In the genomic region with DNA sequence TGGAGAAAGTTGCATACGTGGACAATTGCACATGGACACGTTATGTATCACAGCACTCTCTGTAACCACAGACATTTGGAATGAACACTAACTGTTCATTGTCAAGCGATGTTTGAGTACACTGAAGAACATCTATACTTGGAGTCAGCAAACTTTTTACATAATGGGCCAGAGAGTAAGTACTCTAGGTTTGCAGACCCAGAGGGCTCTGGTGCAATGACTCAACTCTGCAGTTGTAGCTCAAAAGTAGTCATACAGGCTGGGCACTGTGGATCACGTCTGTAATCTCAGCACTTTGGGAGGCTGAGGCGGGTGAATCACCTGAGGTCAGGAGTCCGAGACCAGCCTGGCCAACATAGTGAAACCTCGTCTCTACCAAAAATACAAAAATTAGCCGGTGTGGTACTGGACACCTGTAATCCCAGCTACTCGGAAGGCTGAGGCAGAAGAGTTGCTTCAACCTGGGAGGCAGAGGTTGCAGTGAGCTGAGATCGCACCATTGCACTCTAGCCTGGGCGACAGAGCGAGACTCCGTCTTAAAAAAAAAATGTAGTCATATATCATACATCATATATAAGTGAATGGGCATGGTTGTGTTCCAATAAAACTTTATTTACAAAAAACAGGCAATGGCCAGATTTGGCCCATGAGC, we compare ENCODE assay signal across 1 cellular context.
A peak's percentile ranks its signal among the peaks of the same experiment; 100 is the strongest.
TF ChIP-seq lines count a peak whose summit lies in the region.
"Not testable (repeated sequence)": the region's sequence is repeated elsewhere in the genome, so short reads cannot be mapped to it uniquely, and the experiment has no call there.

No MANE protein-coding gene starts in this region.

TF ChIP-seq in HepG2, 621 proteins besides CTCF, POLR2A, EP300 and RAD21 (continued from another document and continues in another):
- TF ChIP-seq HMG20B (CRISPR knock-in tag; conservative IDR thresholded peaks at IDR 0.05): 0 out of 2 replicates have a peak, but pooled peaks have one; percentile 47
- TF ChIP-seq, protein P1, sequence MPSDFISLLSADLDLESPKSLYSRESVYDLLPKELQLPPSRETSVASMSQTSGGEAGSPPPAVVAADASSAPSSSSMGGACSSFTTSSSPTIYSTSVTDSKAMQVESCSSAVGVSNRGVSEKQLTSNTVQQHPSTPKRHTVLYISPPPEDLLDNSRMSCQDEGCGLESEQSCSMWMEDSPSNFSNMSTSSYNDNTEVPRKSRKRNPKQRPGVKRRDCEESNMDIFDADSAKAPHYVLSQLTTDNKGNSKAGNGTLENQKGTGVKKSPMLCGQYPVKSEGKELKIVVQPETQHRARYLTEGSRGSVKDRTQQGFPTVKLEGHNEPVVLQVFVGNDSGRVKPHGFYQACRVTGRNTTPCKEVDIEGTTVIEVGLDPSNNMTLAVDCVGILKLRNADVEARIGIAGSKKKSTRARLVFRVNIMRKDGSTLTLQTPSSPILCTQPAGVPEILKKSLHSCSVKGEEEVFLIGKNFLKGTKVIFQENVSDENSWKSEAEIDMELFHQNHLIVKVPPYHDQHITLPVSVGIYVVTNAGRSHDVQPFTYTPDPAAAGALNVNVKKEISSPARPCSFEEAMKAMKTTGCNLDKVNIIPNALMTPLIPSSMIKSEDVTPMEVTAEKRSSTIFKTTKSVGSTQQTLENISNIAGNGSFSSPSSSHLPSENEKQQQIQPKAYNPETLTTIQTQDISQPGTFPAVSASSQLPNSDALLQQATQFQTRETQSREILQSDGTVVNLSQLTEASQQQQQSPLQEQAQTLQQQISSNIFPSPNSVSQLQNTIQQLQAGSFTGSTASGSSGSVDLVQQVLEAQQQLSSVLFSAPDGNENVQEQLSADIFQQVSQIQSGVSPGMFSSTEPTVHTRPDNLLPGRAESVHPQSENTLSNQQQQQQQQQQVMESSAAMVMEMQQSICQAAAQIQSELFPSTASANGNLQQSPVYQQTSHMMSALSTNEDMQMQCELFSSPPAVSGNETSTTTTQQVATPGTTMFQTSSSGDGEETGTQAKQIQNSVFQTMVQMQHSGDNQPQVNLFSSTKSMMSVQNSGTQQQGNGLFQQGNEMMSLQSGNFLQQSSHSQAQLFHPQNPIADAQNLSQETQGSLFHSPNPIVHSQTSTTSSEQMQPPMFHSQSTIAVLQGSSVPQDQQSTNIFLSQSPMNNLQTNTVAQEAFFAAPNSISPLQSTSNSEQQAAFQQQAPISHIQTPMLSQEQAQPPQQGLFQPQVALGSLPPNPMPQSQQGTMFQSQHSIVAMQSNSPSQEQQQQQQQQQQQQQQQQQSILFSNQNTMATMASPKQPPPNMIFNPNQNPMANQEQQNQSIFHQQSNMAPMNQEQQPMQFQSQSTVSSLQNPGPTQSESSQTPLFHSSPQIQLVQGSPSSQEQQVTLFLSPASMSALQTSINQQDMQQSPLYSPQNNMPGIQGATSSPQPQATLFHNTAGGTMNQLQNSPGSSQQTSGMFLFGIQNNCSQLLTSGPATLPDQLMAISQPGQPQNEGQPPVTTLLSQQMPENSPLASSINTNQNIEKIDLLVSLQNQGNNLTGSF (CRISPR knock-in tag; IDR thresholded peaks at IDR 0.05): 0 out of 2 replicates have a peak, but pooled peaks have one; percentile 29
- TF ChIP-seq, protein P2, sequence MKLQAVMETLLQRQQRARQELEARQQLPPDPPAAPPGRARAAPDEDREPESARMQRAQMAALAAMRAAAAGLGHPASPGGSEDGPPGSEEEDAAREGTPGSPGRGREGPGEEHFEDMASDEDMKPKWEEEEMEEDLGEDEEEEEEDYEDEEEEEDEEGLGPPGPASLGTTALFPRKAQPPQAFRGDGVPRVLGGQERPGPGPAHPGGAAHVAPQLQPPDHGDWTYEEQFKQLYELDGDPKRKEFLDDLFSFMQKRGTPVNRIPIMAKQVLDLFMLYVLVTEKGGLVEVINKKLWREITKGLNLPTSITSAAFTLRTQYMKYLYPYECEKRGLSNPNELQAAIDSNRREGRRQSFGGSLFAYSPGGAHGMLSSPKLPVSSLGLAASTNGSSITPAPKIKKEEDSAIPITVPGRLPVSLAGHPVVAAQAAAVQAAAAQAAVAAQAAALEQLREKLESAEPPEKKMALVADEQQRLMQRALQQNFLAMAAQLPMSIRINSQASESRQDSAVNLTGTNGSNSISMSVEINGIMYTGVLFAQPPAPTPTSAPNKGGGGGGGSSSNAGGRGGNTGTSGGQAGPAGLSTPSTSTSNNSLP (IDR thresholded peaks at IDR 0.05; ENCODE audit: low read depth, low read length): 0 out of 2 replicates have a peak, but pooled peaks have one; percentile 17
- peak; percentile 68 for TF ChIP-seq SAP130 (CRISPR knock-in tag; IDR thresholded peaks at IDR 0.05; ENCODE audit: low read depth)
- TF ChIP-seq ZNF331 (CRISPR knock-in tag; IDR thresholded peaks at IDR 0.05): peak; percentile 69
- TF ChIP-seq, protein P3, sequence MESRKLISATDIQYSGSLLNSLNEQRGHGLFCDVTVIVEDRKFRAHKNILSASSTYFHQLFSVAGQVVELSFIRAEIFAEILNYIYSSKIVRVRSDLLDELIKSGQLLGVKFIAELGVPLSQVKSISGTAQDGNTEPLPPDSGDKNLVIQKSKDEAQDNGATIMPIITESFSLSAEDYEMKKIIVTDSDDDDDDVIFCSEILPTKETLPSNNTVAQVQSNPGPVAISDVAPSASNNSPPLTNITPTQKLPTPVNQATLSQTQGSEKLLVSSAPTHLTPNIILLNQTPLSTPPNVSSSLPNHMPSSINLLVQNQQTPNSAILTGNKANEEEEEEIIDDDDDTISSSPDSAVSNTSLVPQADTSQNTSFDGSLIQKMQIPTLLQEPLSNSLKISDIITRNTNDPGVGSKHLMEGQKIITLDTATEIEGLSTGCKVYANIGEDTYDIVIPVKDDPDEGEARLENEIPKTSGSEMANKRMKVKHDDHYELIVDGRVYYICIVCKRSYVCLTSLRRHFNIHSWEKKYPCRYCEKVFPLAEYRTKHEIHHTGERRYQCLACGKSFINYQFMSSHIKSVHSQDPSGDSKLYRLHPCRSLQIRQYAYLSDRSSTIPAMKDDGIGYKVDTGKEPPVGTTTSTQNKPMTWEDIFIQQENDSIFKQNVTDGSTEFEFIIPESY (CRISPR knock-in tag; IDR thresholded peaks at IDR 0.05): peak; percentile 51; the same call in 1 of the 2 replicates
- not testable (repeated sequence) for TF ChIP-seq FOXA1, SOX13 (IDR thresholded peaks at IDR 0.05)
- peak; percentile 30; the same call in 1 of the 2 replicates for TF ChIP-seq FOXA1 (CRISPR knock-in tag; IDR thresholded peaks at IDR 0.05)
- TF ChIP-seq ARID2 (CRISPR knock-in tag; IDR thresholded peaks at IDR 0.05; ENCODE audit: borderline replicate concordance): 0 out of 2 replicates have a peak, but pooled peaks have one; percentile 26
- peak; percentile 40; the same call in 1 of the 2 replicates for TF ChIP-seq TBX3 (IDR thresholded peaks at IDR 0.05; ENCODE audit: borderline replicate concordance)
- TF ChIP-seq ERF (CRISPR knock-in tag; IDR thresholded peaks at IDR 0.05): peak; percentile 76
- peak; percentile 63; the same call in 1 of the 2 replicates for TF ChIP-seq RXRB (CRISPR knock-in tag; IDR thresholded peaks at IDR 0.05; ENCODE audit: borderline replicate concordance)
- TF ChIP-seq, protein P4, sequence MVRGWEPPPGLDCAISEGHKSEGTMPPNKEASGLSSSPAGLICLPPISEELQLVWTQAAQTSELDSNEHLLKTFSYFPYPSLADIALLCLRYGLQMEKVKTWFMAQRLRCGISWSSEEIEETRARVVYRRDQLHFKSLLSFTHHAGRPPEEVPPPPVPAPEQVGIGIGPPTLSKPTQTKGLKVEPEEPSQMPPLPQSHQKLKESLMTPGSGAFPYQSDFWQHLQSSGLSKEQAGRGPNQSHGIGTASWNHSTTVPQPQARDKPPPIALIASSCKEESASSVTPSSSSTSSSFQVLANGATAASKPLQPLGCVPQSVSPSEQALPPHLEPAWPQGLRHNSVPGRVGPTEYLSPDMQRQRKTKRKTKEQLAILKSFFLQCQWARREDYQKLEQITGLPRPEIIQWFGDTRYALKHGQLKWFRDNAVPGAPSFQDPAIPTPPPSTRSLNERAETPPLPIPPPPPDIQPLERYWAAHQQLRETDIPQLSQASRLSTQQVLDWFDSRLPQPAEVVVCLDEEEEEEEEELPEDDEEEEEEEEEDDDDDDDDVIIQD (CRISPR knock-in tag; IDR thresholded peaks at IDR 0.05; ENCODE audit: low read depth): peak; percentile 79
- TF ChIP-seq BCL6 (CRISPR knock-in tag; IDR thresholded peaks at IDR 0.05): peak; percentile 88
- TF ChIP-seq MAFK (conservative IDR thresholded peaks at IDR 0.05 in 1 of 2, IDR thresholded peaks at IDR 0.05 in 1 of 2; ENCODE audit: low read length in 2 of 2): peak; percentile 45 to 49
- peak; percentile 91 for TF ChIP-seq ZNF205 (CRISPR knock-in tag; IDR thresholded peaks at IDR 0.05)
- 0 out of 2 replicates have a peak, but pooled peaks have one; percentile 41 for TF ChIP-seq MXD4 (CRISPR knock-in tag; IDR thresholded peaks at IDR 0.05)
- peak; percentile 52 for TF ChIP-seq TEAD3 (CRISPR knock-in tag; optimal IDR thresholded peaks at IDR 0.05; ENCODE audit: borderline replicate concordance)
- peak; percentile 15; the same call in 1 of the 2 replicates for TF ChIP-seq ZNF629 (CRISPR knock-in tag; conservative IDR thresholded peaks at IDR 0.05)
- TF ChIP-seq ELF3 (CRISPR knock-in tag; IDR thresholded peaks at IDR 0.05): peak; percentile 56; the same call in 1 of the 2 replicates
- TF ChIP-seq HNF4A (CRISPR knock-in tag; IDR thresholded peaks at IDR 0.05): 0 out of 2 replicates have a peak, but pooled peaks have one; percentile 16
- peak; percentile 50; the same call in 1 of the 2 replicates for TF ChIP-seq HMG20A (CRISPR knock-in tag; IDR thresholded peaks at IDR 0.05; ENCODE audit: borderline replicate concordance)
- peak; percentile 32; the same call in 1 of the 2 replicates for TF ChIP-seq RXRA (CRISPR knock-in tag; IDR thresholded peaks at IDR 0.05)
- 0 out of 2 replicates have a peak, but pooled peaks have one; percentile 29 for TF ChIP-seq ZNF644 (CRISPR knock-in tag; IDR thresholded peaks at IDR 0.05; ENCODE audit: low read depth)
- TF ChIP-seq, protein P5, sequence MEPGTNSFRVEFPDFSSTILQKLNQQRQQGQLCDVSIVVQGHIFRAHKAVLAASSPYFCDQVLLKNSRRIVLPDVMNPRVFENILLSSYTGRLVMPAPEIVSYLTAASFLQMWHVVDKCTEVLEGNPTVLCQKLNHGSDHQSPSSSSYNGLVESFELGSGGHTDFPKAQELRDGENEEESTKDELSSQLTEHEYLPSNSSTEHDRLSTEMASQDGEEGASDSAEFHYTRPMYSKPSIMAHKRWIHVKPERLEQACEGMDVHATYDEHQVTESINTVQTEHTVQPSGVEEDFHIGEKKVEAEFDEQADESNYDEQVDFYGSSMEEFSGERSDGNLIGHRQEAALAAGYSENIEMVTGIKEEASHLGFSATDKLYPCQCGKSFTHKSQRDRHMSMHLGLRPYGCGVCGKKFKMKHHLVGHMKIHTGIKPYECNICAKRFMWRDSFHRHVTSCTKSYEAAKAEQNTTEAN (CRISPR knock-in tag; conservative IDR thresholded peaks at IDR 0.05): peak; percentile 78
- TF ChIP-seq, protein P6, sequence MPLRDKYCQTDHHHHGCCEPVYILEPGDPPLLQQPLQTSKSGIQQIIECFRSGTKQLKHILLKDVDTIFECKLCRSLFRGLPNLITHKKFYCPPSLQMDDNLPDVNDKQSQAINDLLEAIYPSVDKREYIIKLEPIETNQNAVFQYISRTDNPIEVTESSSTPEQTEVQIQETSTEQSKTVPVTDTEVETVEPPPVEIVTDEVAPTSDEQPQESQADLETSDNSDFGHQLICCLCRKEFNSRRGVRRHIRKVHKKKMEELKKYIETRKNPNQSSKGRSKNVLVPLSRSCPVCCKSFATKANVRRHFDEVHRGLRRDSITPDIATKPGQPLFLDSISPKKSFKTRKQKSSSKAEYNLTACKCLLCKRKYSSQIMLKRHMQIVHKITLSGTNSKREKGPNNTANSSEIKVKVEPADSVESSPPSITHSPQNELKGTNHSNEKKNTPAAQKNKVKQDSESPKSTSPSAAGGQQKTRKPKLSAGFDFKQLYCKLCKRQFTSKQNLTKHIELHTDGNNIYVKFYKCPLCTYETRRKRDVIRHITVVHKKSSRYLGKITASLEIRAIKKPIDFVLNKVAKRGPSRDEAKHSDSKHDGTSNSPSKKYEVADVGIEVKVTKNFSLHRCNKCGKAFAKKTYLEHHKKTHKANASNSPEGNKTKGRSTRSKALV (CRISPR knock-in tag; IDR thresholded peaks at IDR 0.05): 0 out of 2 replicates have a peak, but pooled peaks have one; percentile 30
- TF ChIP-seq SP5 (CRISPR knock-in tag; IDR thresholded peaks at IDR 0.05; ENCODE audit: borderline replicate concordance, low read depth): 0 out of 2 replicates have a peak, but pooled peaks have one; percentile 30
- TF ChIP-seq SOX13 (CRISPR knock-in tag; conservative IDR thresholded peaks at IDR 0.05 in 1 of 2, IDR thresholded peaks at IDR 0.05 in 1 of 2): peak in 1 of 2 experiments; percentile 40; a peak in 1 of 4 replicates
- 0 out of 2 replicates have a peak, but pooled peaks have one; percentile 26 for TF ChIP-seq ZNF749 (CRISPR knock-in tag; IDR thresholded peaks at IDR 0.05; ENCODE audit: borderline replicate concordance)
- TF ChIP-seq ZBTB7B (CRISPR knock-in tag; IDR thresholded peaks at IDR 0.05): 0 out of 2 replicates have a peak, but pooled peaks have one; percentile 32
- TF ChIP-seq MED1 (CRISPR knock-in tag; IDR thresholded peaks at IDR 0.05): peak; percentile 54; the same call in 1 of the 2 replicates
- TF ChIP-seq KAT8 (CRISPR knock-in tag; IDR thresholded peaks at IDR 0.05): peak; percentile 39; the same call in 1 of the 2 replicates
- peak; percentile 73 for TF ChIP-seq GATAD2A (CRISPR knock-in tag; IDR thresholded peaks at IDR 0.05)
- TF ChIP-seq MAFF (IDR thresholded peaks at IDR 0.05; ENCODE audit: low read depth, low read length): peak; percentile 58
- peak; percentile 71; the same call in 1 of the 2 replicates for TF ChIP-seq ZMYM2 (CRISPR knock-in tag; IDR thresholded peaks at IDR 0.05)
- peak; percentile 36; the same call in 1 of the 2 replicates for TF ChIP-seq MIXL1 (CRISPR knock-in tag; IDR thresholded peaks at IDR 0.05)
- TF ChIP-seq ZKSCAN8 (CRISPR knock-in tag; IDR thresholded peaks at IDR 0.05; ENCODE audit: borderline replicate concordance): peak; percentile 92; the same call in 1 of the 2 replicates
